8 cellular contexts compared by ENCODE assay signal in the genomic region with DNA sequence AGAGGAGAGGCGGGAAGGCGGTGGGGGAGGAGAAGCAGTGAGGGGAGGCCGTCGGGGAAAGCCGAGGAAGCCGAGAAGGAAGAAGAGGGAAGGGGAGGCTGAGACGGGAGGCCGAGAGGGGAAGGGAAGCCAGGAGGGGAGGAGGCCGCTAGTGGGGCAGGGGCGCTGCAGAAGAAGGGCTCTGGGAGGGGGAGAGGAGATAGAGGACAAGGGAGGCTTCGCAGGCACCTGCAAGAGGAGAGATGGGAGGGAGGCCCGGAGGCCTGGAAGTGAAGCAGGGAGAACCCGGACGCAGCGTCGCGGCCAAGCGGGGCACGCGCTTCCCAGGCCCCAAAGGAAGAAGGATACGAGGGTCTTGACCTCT. TPM values are rescaled to one million over a fixed set of nuclear protein-coding genes. Genes with fewer than 3 reads are reported as not detected.
DNase-seq lines count a peak whose midpoint lies in the region; ATAC-seq, FAIRE-seq and TF ChIP-seq lines count a peak whose summit lies in the region.

No MANE protein-coding gene starts in this region.

- H3K79me2 ChIP-seq in endothelial cell of umbilical vein (ENCODE audit: control insufficient read depth, insufficient read depth, low read length), result no peaks in the 10 kb centered on the region

- H3K4me3 ChIP-seq in CD4-positive, alpha-beta memory T cell (ENCODE audit: low read length in 2 of 2), result peak overlapping the region in 1 of 2 donors; percentile 52
- H3K4me3 ChIP-seq in endothelial cell of umbilical vein (replicated peaks in 1 of 3; ENCODE audit: insufficient read depth in 1 of 3, low read depth in 1 of 3, low read length in 3 of 3), result peak overlapping the region; percentile 18 to 50 (median 49)

- no peak for TF ChIP-seq POLR2A in endothelial cell of umbilical vein (IDR thresholded peaks at IDR 0.05; ENCODE audit: low read depth, low read length)

- H3K36me3 Mint-ChIP-seq in CD4-positive, alpha-beta memory T cell, result peaks cover 0 to 9% of the 10 kb centered on the region in 2 donors
- peaks cover 4% of the 10 kb centered on the region for H3K36me3 Mint-ChIP-seq in nephron progenitor cell (ENCODE audit: low read depth)

- no TSS peak for BruUV-seq in endothelial cell of umbilical vein (replicated peaks; lab: Mats Ljungman, UMichigan)

- peak in 2 of 5 donors; percentile 10 to 46 for DNase-seq in CD4-positive, alpha-beta memory T cell
- DNase-seq in RPMI7951 (ENCODE audit: low read depth), result peak; percentile 7
- DNase-seq in endothelial cell of umbilical vein (ENCODE audit: low read depth, low spot score), result peak; percentile 60
- DNase-seq in nephron progenitor cell, result no peak
- DNase-seq in NCI-H1436 treated with DMSO at 0.1 percent for 48 hours (lab: John Stamatoyannopoulos, UW), result no peak

- H3K4me1 ChIP-seq in CD4-positive, alpha-beta memory T cell (ENCODE audit: insufficient read depth, low read length), result peaks cover 34% of the 10 kb centered on the region
- peaks cover 19% of the 10 kb centered on the region for H3K4me1 ChIP-seq in endothelial cell of umbilical vein (ENCODE audit: control insufficient read depth, extremely low read depth, insufficient read depth, low read length)

- POLR2A ChIA-PET in CD4-positive, alpha-beta memory T cell (lab: Charles Lee; ENCODE audit: partially characterized antibody), result interaction anchor here (1.0 to 1.8 kb wide), 4 partner anchors 26 to 518 kb away, joined by 3 to 8 read pairs (median 4); a partner anchor contains a TSS
- POLR2A ChIA-PET in endothelial cell of umbilical vein (lab: Charles Lee), result interaction anchor here (1.0 kb wide), 1 partner anchor 42 kb away, joined by 6 read pairs; a partner anchor contains a TSS

- no peaks in the 10 kb centered on the region for H4K20me1 ChIP-seq in endothelial cell of umbilical vein (replicated peaks; ENCODE audit: control insufficient read depth, extremely low read depth, insufficient read depth, low read length)

- FAIRE-seq in endothelial cell of umbilical vein (lab: Jason Lieb, UNC), result no peak

- no peak overlapping the region for H3K27ac ChIP-seq in CD4-positive, alpha-beta memory T cell (ENCODE audit: low read depth, low read length)
- peak overlapping the region; percentile 60 for H3K27ac ChIP-seq in endothelial cell of umbilical vein (ENCODE audit: insufficient read depth, low read depth, low read length)

- H2AFZ ChIP-seq in endothelial cell of umbilical vein (ENCODE audit: low read depth, low read length), result peak overlapping the region; percentile 68

- H3K27me3 ChIP-seq in CD4-positive, alpha-beta memory T cell (ENCODE audit: insufficient read depth, low read length), result peaks cover 13% of the 10 kb centered on the region
- H3K27me3 ChIP-seq in endothelial cell of umbilical vein (ENCODE audit: control insufficient read depth in 2 of 2, insufficient read depth in 2 of 2, low read length in 2 of 2), result no peaks in the 10 kb centered on the region

- peaks cover 9 to 12% of the 10 kb centered on the region in 2 donors for H3K27me3 Mint-ChIP-seq in CD4-positive, alpha-beta memory T cell
- H3K27me3 Mint-ChIP-seq in nephron progenitor cell (ENCODE audit: low read depth, poor library complexity), result peaks cover 36% of the 10 kb centered on the region

- H3K9me3 Mint-ChIP-seq in CD4-positive, alpha-beta memory T cell, result peaks cover 0 to 5% (median 0%) of the 10 kb centered on the region in 8 donors
- peaks cover 4% of the 10 kb centered on the region for H3K9me3 Mint-ChIP-seq in nephron progenitor cell

- intact Hi-C loops in CD4-positive, alpha-beta memory T cell (cut with micrococcal nuclease), result loop anchor here (2.0 kb wide), 1 partner anchor 25 kb away; no protein-coding TSS in a partner anchor
- intact Hi-C loops in endothelial cell of umbilical vein (cut with micrococcal nuclease), result no loop called here

- H3K27ac Mint-ChIP-seq in CD4-positive, alpha-beta memory T cell, result peak overlapping the region in 6 of 7 donors; percentile 12 to 84 (median 64)
- H3K27ac Mint-ChIP-seq in nephron progenitor cell, result no peak overlapping the region

- H3K36me3 ChIP-seq in CD4-positive, alpha-beta memory T cell (ENCODE audit: insufficient read depth, low read length), result no peaks in the 10 kb centered on the region
- H3K36me3 ChIP-seq in endothelial cell of umbilical vein (ENCODE audit: control insufficient read depth in 2 of 2, extremely low read depth in 1 of 2, insufficient read depth in 2 of 2, low read length in 2 of 2), result peaks cover 0 to 4% of the 10 kb centered on the region in 2 experiments

- dilution Hi-C loops in endothelial cell of umbilical vein (cut with MboI; ENCODE audit: extremely low pct_ligation_motif_present, low sequenced_read_pairs), result no loop called here

- H3K9me3 ChIP-seq in CD4-positive, alpha-beta memory T cell (ENCODE audit: control insufficient read depth in 1 of 2, low read length in 2 of 2), result no peaks in the 10 kb centered on the region
- H3K9me3 ChIP-seq in endothelial cell of umbilical vein (replicated peaks; ENCODE audit: control insufficient read depth, insufficient read depth, low read length), result no peaks in the 10 kb centered on the region

- CTCF ChIA-PET in CD4-positive, alpha-beta memory T cell (lab: Charles Lee; ENCODE audit: partially characterized antibody), result interaction anchor here (1.4 to 1.8 kb wide), 3 partner anchors 8 to 26 kb away, joined by 3 to 7 read pairs (median 4); no protein-coding TSS in a partner anchor
- CTCF ChIA-PET in endothelial cell of umbilical vein (lab: Charles Lee), result interaction anchor here (0.7 to 3.9 kb wide), 2 partner anchors 26 to 51 kb away, joined by 4 to 13 read pairs; no protein-coding TSS in a partner anchor

- H3K9ac ChIP-seq in endothelial cell of umbilical vein (replicated peaks; ENCODE audit: extremely low read depth, insufficient read depth, low read length), result peak overlapping the region; percentile 80

- H3K4me2 ChIP-seq in endothelial cell of umbilical vein (ENCODE audit: insufficient read depth, low read length), result peak overlapping the region; percentile 54

- no peaks in the 10 kb centered on the region for H3K9me1 ChIP-seq in endothelial cell of umbilical vein (replicated peaks; ENCODE audit: control insufficient read depth, extremely low read depth, insufficient read depth, low read length)

- peaks cover 19 to 39% (median 26%) of the 10 kb centered on the region in 4 donors for H3K4me1 Mint-ChIP-seq in CD4-positive, alpha-beta memory T cell
- H3K4me1 Mint-ChIP-seq in nephron progenitor cell, result peaks cover 41% of the 10 kb centered on the region

- TF ChIP-seq CTCF in endothelial cell of umbilical vein (IDR thresholded peaks at IDR 0.05; ENCODE audit: extremely low read depth in 1 of 2, insufficient read depth in 1 of 2, low read depth in 1 of 2, low read length in 2 of 2) (no peak), nephron progenitor cell (IDR thresholded peaks at IDR 0.05) (no peak)

- H3K4me3 Mint-ChIP-seq in CD4-positive, alpha-beta memory T cell, result peak overlapping the region; percentile 78 to 94 (median 88)
- H3K4me3 Mint-ChIP-seq in nephron progenitor cell, result peak overlapping the region; percentile 87

- peak; percentile 1 for ATAC-seq in GM21619 (IDR thresholded peaks at IDR 0.05; ENCODE audit: unreplicated experiment)
- ATAC-seq in GM18861 (IDR thresholded peaks at IDR 0.05; ENCODE audit: unreplicated experiment), result no peak
- ATAC-seq in GM19035 (IDR thresholded peaks at IDR 0.05; ENCODE audit: unreplicated experiment), result no peak

TF ChIP-seq in endothelial cell of umbilical vein, 7 proteins besides CTCF, POLR2A, EP300 and RAD21:
- TF ChIP-seq JUN (IDR thresholded peaks at IDR 0.05; ENCODE audit: borderline replicate concordance, insufficient read depth, insufficient read length, low read depth), result no peak
- TF ChIP-seq POLR2AphosphoS5 (IDR thresholded peaks at IDR 0.05; ENCODE audit: insufficient read depth, low read depth, low read length), result no peak
- TF ChIP-seq, protein P1, sequence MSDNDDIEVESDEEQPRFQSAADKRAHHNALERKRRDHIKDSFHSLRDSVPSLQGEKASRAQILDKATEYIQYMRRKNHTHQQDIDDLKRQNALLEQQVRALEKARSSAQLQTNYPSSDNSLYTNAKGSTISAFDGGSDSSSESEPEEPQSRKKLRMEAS (IDR thresholded peaks at IDR 0.05; ENCODE audit: insufficient read depth, insufficient read length), result no peak
- no peak for TF ChIP-seq GATA2 (IDR thresholded peaks at IDR 0.05; ENCODE audit: insufficient read depth, insufficient read length, low read depth, low read length)
- no peak for TF ChIP-seq EZH2 (IDR thresholded peaks at IDR 0.05; ENCODE audit: borderline replicate concordance, low read depth, low read length, severe bottlenecking)
- no peak for TF ChIP-seq MYC (IDR thresholded peaks at IDR 0.05; ENCODE audit: low read depth, low read length)
- TF ChIP-seq FOS (IDR thresholded peaks at IDR 0.05; ENCODE audit: borderline replicate concordance, insufficient read depth, low read length), result no peak

RNA-seq across cellular contexts. Expression of a gene that starts 2.3 kb away (rescaled TPM):
- 1 to 10 TPM in 1 of 2 experiments, under 1 TPM in 1; 0.97 to 1.3 TPM for total RNA-seq in CD4-positive, alpha-beta memory T cell
- polyA plus RNA-seq in CD4-positive, alpha-beta memory T cell, result 1 to 10 TPM in 1 of 2 donors, under 1 TPM in 1; 0.58 to 1.4 TPM
- 23.8 and 36.3 TPM in 2 replicates for total RNA-seq in RPMI7951 (2014; rRNA removed; shearing (Covaris generic))
- total RNA-seq in endothelial cell of umbilical vein, result 13.4 and 24.5 TPM in 2 replicates
- 35.5 and 40.0 TPM in 2 replicates for polyA plus RNA-seq in endothelial cell of umbilical vein
- polyA plus RNA-seq in endothelial cell of umbilical vein (2011; cell fraction: cytosol; rRNA removed), result 28.6 and 34.5 TPM in 2 replicates
- 38.6 and 39.9 TPM in 2 replicates for polyA plus RNA-seq in endothelial cell of umbilical vein (2011; cell fraction: nucleus; rRNA removed)
- 22.3 and 24.3 TPM in 2 replicates for polyA plus RNA-seq in endothelial cell of umbilical vein (2012)
- polyA minus RNA-seq in endothelial cell of umbilical vein, result 25.1 and 29.9 TPM in 2 replicates
- 5.3 TPM for polyA minus RNA-seq in endothelial cell of umbilical vein (2011; cell fraction: cytosol; rRNA and poly(A)+ RNA removed)
- polyA minus RNA-seq in endothelial cell of umbilical vein (2011; cell fraction: nucleus; rRNA and poly(A)+ RNA removed), result 13.5 and 20.5 TPM in 2 replicates

RNA-seq across cellular contexts. Expression of a gene that starts 41.6 kb away (rescaled TPM):
- 10 to 100 TPM; 12.6 to 14.7 TPM for total RNA-seq in CD4-positive, alpha-beta memory T cell
- polyA plus RNA-seq in CD4-positive, alpha-beta memory T cell, result 10 to 100 TPM; 23.5 to 34.1 TPM
- 360 and 422 TPM in 2 replicates for total RNA-seq in RPMI7951 (2014; rRNA removed; shearing (Covaris generic))
- total RNA-seq in endothelial cell of umbilical vein, result 311 and 382 TPM in 2 replicates
- polyA plus RNA-seq in endothelial cell of umbilical vein, result 252 and 259 TPM in 2 replicates
- polyA plus RNA-seq in endothelial cell of umbilical vein (2011; cell fraction: cytosol; rRNA removed), result 238 and 268 TPM in 2 replicates
- polyA plus RNA-seq in endothelial cell of umbilical vein (2011; cell fraction: nucleus; rRNA removed), result 209 and 217 TPM in 2 replicates
- 267 and 391 TPM in 2 replicates for polyA plus RNA-seq in endothelial cell of umbilical vein (2012)
- 488 and 522 TPM in 2 replicates for polyA minus RNA-seq in endothelial cell of umbilical vein
- polyA minus RNA-seq in endothelial cell of umbilical vein (2011; cell fraction: cytosol; rRNA and poly(A)+ RNA removed), result 278 TPM
- polyA minus RNA-seq in endothelial cell of umbilical vein (2011; cell fraction: nucleus; rRNA and poly(A)+ RNA removed), result 156 and 233 TPM in 2 replicates

Comparison
In these comparisons a context has a peak if more than half of its experiments do, and no peak if none do; other contexts are left out.
1. DNase-seq: peak in RPMI7951 (single experiment) and endothelial cell of umbilical vein (single experiment); none in nephron progenitor cell (single experiment) and NCI-H1436 treated with DMSO at 0.1 percent for 48 hours (single experiment).
2. RNA of a gene that starts 41.6 kb away (total RNA-seq): 360 to 422 TPM in RPMI7951 and 311 to 382 TPM in endothelial cell of umbilical vein; 12.6 to 14.7 TPM in CD4-positive, alpha-beta memory T cell; every median in the first group is over 10 times any median in the second.